Comparison of ENCODE assay signal across 8 cellular contexts in the genomic region with DNA sequence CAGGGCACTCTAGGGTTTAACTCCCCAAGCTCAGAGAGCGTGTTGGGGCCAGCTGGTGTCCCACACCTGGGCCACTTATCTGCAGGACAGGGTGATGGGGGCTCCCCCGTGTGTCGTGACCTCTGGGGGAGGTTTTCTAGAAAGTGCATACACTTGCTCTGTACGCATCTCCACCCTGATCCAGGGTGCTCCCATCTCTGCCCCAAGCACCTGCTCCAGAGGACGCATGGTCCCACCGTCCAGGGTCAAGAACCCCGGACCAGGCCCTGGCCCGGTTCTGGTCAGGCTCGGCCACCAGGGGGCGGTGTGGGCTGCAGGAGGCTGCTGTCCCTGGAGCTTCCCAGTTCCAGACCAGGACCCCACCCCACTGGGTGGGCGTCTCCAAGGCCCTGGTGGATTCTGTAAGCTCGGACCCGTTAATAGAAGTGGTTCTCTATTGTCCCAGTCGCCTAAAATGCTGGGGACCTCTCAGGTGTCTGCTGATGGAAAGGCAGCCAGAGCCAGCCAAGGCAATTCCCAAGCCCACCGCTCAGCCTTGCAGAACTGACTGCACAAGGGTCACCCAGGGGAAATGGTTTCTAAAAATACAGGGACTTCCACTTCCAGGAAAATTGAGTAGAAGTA. TPM values are rescaled to one million over a fixed set of nuclear protein-coding genes. Genes with fewer than 3 reads are reported as not detected.
DNase-seq lines count a peak whose midpoint lies in the region; ATAC-seq and TF ChIP-seq lines count a peak whose summit lies in the region.

No MANE protein-coding gene starts in this region.

- H3K36me3 Mint-ChIP-seq in activated CD4-positive, alpha-beta T cell treated with anti-CD3 and anti-CD28 coated beads, Interleukin-2, amount 10 ng/mL, durations not matched to agents 24 days and 14 days (ENCODE audit: low read depth), result no peaks in the 10 kb centered on the region
- H3K36me3 Mint-ChIP-seq in effector memory CD8-positive, alpha-beta T cell (ENCODE audit: insufficient read depth), result no peaks in the 10 kb centered on the region
- H3K36me3 Mint-ChIP-seq in nephron (ENCODE audit: low read depth), result no peaks in the 10 kb centered on the region

- no peaks in the 10 kb centered on the region for H3K36me3 ChIP-seq in H7 (replicated peaks; ENCODE audit: control insufficient read depth, insufficient read depth, low read length)
- H3K36me3 ChIP-seq in upper lobe of right lung, result no peaks in the 10 kb centered on the region

- H3K27me3 Mint-ChIP-seq in activated CD4-positive, alpha-beta T cell treated with anti-CD3 and anti-CD28 coated beads, Interleukin-2, amount 10 ng/mL, durations not matched to agents 24 days and 14 days, result peaks cover 20% of the 10 kb centered on the region
- peaks cover 42 to 90% of the 10 kb centered on the region in 2 donors for H3K27me3 Mint-ChIP-seq in effector memory CD8-positive, alpha-beta T cell
- H3K27me3 Mint-ChIP-seq in nephron (ENCODE audit: low read depth), result peaks cover 27% of the 10 kb centered on the region

- H3K4me1 Mint-ChIP-seq in activated CD4-positive, alpha-beta T cell treated with anti-CD3 and anti-CD28 coated beads, Interleukin-2, amount 10 ng/mL, durations not matched to agents 24 days and 14 days, result no peaks in the 10 kb centered on the region
- no peaks in the 10 kb centered on the region for H3K4me1 Mint-ChIP-seq in effector memory CD8-positive, alpha-beta T cell (ENCODE audit: low read depth in 2 of 2)
- peaks cover 34% of the 10 kb centered on the region for H3K4me1 Mint-ChIP-seq in nephron

- no peaks in the 10 kb centered on the region for H3K27me3 ChIP-seq in H7 (ENCODE audit: control insufficient read depth, insufficient read depth, low read length)
- peaks cover 10% of the 10 kb centered on the region for H3K27me3 ChIP-seq in upper lobe of right lung

- no peak for ATAC-seq in effector memory CD8-positive, alpha-beta T cell (replicated peaks)
- peak; percentile 93 for ATAC-seq in upper lobe of right lung
- no peak for ATAC-seq in HG03342 (IDR thresholded peaks at IDR 0.05; ENCODE audit: unreplicated experiment)

- no peak overlapping the region for H3K27ac ChIP-seq in upper lobe of right lung

- intact Hi-C loops in activated CD4-positive, alpha-beta T cell treated with anti-CD3 and anti-CD28 coated beads, Interleukin-2, amount 10 ng/mL, durations not matched to agents 24 days and 14 days (cut with micrococcal nuclease), result loop anchor here (1.0 kb wide), 1 partner anchor 39 kb away; no protein-coding TSS in a partner anchor
- intact Hi-C loops in upper lobe of right lung (cut with DNase I), result no loop called here

- no peak overlapping the region for H3K4me3 ChIP-seq in H7 (ENCODE audit: insufficient read depth, low read depth, low read length)
- H3K4me3 ChIP-seq in upper lobe of right lung, result no peak overlapping the region

- no peak overlapping the region for H3K4me3 Mint-ChIP-seq in activated CD4-positive, alpha-beta T cell treated with anti-CD3 and anti-CD28 coated beads, Interleukin-2, amount 10 ng/mL, durations not matched to agents 24 days and 14 days
- H3K4me3 Mint-ChIP-seq in effector memory CD8-positive, alpha-beta T cell, result no peak overlapping the region
- H3K4me3 Mint-ChIP-seq in nephron, result no peak overlapping the region

- no peak overlapping the region for H3K27ac Mint-ChIP-seq in activated CD4-positive, alpha-beta T cell treated with anti-CD3 and anti-CD28 coated beads, Interleukin-2, amount 10 ng/mL, durations not matched to agents 24 days and 14 days
- no peak overlapping the region for H3K27ac Mint-ChIP-seq in effector memory CD8-positive, alpha-beta T cell
- H3K27ac Mint-ChIP-seq in nephron, result peak overlapping the region in 2 of 3 experiments; percentile 69 to 71

- peak; percentile 92 for DNase-seq in H7
- DNase-seq in activated CD4-positive, alpha-beta T cell treated with anti-CD3 and anti-CD28 coated beads, Interleukin-2, amount 10 ng/mL, durations not matched to agents 24 days and 14 days, result peak; percentile 82
- peak; percentile 22 to 28 (median 23) for DNase-seq in effector memory CD8-positive, alpha-beta T cell
- peak; percentile 82 for DNase-seq in upper lobe of right lung
- no peak for DNase-seq in DMS153 treated with DMSO at 0.1 percent for 48 hours (lab: John Stamatoyannopoulos, UW; ENCODE audit: unreplicated experiment)
- DNase-seq in foreskin melanocyte, result no peak

- no peaks in the 10 kb centered on the region for H3K9me3 Mint-ChIP-seq in activated CD4-positive, alpha-beta T cell treated with anti-CD3 and anti-CD28 coated beads, Interleukin-2, amount 10 ng/mL, durations not matched to agents 24 days and 14 days
- H3K9me3 Mint-ChIP-seq in effector memory CD8-positive, alpha-beta T cell, result no peaks in the 10 kb centered on the region
- peaks cover 25% of the 10 kb centered on the region for H3K9me3 Mint-ChIP-seq in nephron

- no peaks in the 10 kb centered on the region for H3K9me3 ChIP-seq in upper lobe of right lung

- TF ChIP-seq CTCF in nephron (IDR thresholded peaks at IDR 0.05; ENCODE audit: unreplicated experiment in 3 of 3), result peak; percentile 60 to 64 (median 62)
- TF ChIP-seq CTCF in upper lobe of right lung (IDR thresholded peaks at IDR 0.05), result peak; percentile 89

- H3K4me1 ChIP-seq in upper lobe of right lung, result no peaks in the 10 kb centered on the region

RNA-seq across cellular contexts. Expression of a gene that starts 34.7 kb away (rescaled TPM):
- 28.4 and 36.0 TPM in 2 replicates for total RNA-seq in H7 (2014; rRNA removed; shearing (Covaris generic))
- total RNA-seq in activated CD4-positive, alpha-beta T cell treated with anti-CD3 and anti-CD28 coated beads, Interleukin-2, amount 10 ng/mL, durations not matched to agents 24 days and 14 days, result 0.44 and 1.4 TPM in 2 replicates
- total RNA-seq in upper lobe of right lung, result 11.5 TPM

RNA-seq across cellular contexts. Expression of a gene that starts 43.8 kb away (rescaled TPM):
- 3.7 and 7.3 TPM in 2 replicates for total RNA-seq in H7 (2014; rRNA removed; shearing (Covaris generic))
- not detected in 2 replicates for total RNA-seq in activated CD4-positive, alpha-beta T cell treated with anti-CD3 and anti-CD28 coated beads, Interleukin-2, amount 10 ng/mL, durations not matched to agents 24 days and 14 days
- total RNA-seq in upper lobe of right lung, result 1.3 TPM

Comparison
In these comparisons a context has a peak if more than half of its experiments do, and no peak if none do; other contexts are left out.
1. DNase-seq: peak in H7 (single experiment), activated CD4-positive, alpha-beta T cell treated with anti-CD3 and anti-CD28 coated beads, Interleukin-2, amount 10 ng/mL, durations not matched to agents 24 days and 14 days (single experiment), effector memory CD8-positive, alpha-beta T cell (3 of 3) and upper lobe of right lung (single experiment); none in DMS153 treated with DMSO at 0.1 percent for 48 hours (single experiment) and foreskin melanocyte (single experiment).
2. H3K27ac Mint-ChIP-seq: peak in nephron (2 of 3); none in activated CD4-positive, alpha-beta T cell treated with anti-CD3 and anti-CD28 coated beads, Interleukin-2, amount 10 ng/mL, durations not matched to agents 24 days and 14 days (single experiment) and effector memory CD8-positive, alpha-beta T cell (0 of 2).